ENCODE assay signal across 9 cellular contexts in genomic region chr15:80042568-80042967, GRCh38.
"Had no signal": no experiment of that assay in that cellular context is flagged by ENCODE, and none has a peak within 500 bp of the region (broad histone marks: within the 10 kb centered on the region; RNA-seq: fewer than 3 reads in every experiment).

No MANE protein-coding gene starts in this region.

- DNase-seq: GM23248, H9, HCEC 1CT, Kasumi-1, KG1 had no signal

- FAIRE-seq: H1, H54 had no signal

- H3K9ac ChIP-seq: GM23248 had no signal

- H3K4me3 Mint-ChIP-seq: H9, IgD-negative memory B cell had no signal

- H3K9me3 Mint-ChIP-seq: H9, IgD-negative memory B cell had no signal

- H3K4me1 Mint-ChIP-seq: IgD-negative memory B cell had no signal

- H3K27ac Mint-ChIP-seq: IgD-negative memory B cell had no signal

- H3K27me3 Mint-ChIP-seq: IgD-negative memory B cell had no signal

- H3K4me3 ChIP-seq: GM23248 had no signal

- H3K27ac ChIP-seq: GM23248, HL-60 had no signal

- H2AFZ ChIP-seq: GM23248 had no signal
